Comparison of ENCODE assay signal across 8 cellular contexts in the genomic region with DNA sequence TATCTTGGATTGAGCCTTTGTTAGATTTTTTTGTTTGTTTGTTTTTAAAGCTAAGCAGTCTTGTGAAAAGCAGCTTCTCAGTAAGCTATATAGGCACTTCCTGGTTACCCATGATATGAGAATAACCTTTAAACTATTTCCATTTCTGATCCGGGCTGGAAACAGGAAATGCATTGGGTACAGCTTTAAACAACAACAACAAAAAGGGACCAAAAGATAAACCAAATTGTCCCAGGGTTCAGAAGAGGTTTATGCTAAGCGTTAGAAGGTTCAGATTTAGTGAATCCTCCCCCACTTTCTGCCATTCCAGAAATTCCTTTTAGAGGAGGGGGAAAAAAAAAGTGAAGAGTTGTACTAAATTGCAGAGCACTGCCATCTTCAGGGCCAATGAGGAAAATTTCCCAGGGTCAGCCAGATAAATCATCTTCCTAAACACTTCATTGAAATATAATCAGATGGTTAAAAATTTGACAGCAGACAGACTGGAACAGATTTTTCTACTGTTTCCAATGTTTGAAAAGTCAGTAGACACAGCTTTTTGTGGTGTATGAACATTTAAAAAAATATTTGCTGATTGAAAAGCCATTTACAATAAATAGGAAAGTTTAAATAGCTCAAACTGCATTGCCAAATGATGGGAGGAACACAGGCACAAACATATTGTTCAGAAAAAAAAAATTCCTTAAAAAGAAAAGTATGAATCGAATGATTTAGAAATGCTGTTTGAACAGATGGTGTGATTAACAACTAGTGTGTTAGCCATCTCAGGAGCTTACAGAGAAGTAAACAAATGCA.
DNase-seq lines count a peak whose midpoint lies in the region; ATAC-seq, FAIRE-seq and TF ChIP-seq lines count a peak whose summit lies in the region.

No MANE protein-coding gene starts in this region.

- FAIRE-seq in GM12892 (lab: Jason Lieb, UNC) = no peak

- H3K9me3 ChIP-seq in Peyer's patch (no peaks in the 10 kb centered on the region), muscle layer of duodenum (ENCODE audit: control insufficient read depth in 1 of 2, low read length in 2 of 2) (no peaks in the 10 kb centered on the region)

- H3K36me3 ChIP-seq in Peyer's patch (no peaks in the 10 kb centered on the region), muscle layer of duodenum (ENCODE audit: control insufficient read depth in 1 of 2, insufficient read depth in 2 of 2, low read length in 2 of 2) (no peaks in the 10 kb centered on the region)

- DNase-seq in COLO829 (ENCODE audit: low spot score) (peak; percentile 73), HS-5 (ENCODE audit: low read depth) (peak; percentile 60), Peyer's patch (peak in 1 of 3 donors; percentile 55), epithelial cell of prostate (ENCODE audit: low read depth, low spot score) (no peak), GM12892 (ENCODE audit: insufficient read length) (no peak)

- TF ChIP-seq POLR2A in Peyer's patch (IDR thresholded peaks at IDR 0.05) (no peak), GM12892 (IDR thresholded peaks at IDR 0.05; ENCODE audit: low read depth, low read length) (no peak)

- no peak for ATAC-seq in GM18498 (IDR thresholded peaks at IDR 0.05; ENCODE audit: unreplicated experiment)
- ATAC-seq in GM21529 (IDR thresholded peaks at IDR 0.05; ENCODE audit: unreplicated experiment) = no peak

- H3K27me3 ChIP-seq in Peyer's patch (no peaks in the 10 kb centered on the region), muscle layer of duodenum (ENCODE audit: low read depth, low read length) (no peaks in the 10 kb centered on the region)

- H3K4me1 ChIP-seq in Peyer's patch = no peaks in the 10 kb centered on the region
- H3K4me1 ChIP-seq in muscle layer of duodenum (ENCODE audit: control insufficient read depth in 1 of 2, insufficient read depth in 2 of 2, low read length in 2 of 2) = no peaks in the 10 kb centered on the region

- TF ChIP-seq CTCF in Peyer's patch (IDR thresholded peaks at IDR 0.05) = peak in 5 of 6 experiments; percentile 38 to 68 (median 59)

- peak overlapping the region in 1 of 4 donors; percentile 17 for H3K4me3 ChIP-seq in Peyer's patch
- peak overlapping the region; percentile 38 to 54 for H3K4me3 ChIP-seq in muscle layer of duodenum (ENCODE audit: low read depth in 1 of 2, low read length in 2 of 2)

- H3K27ac ChIP-seq in Peyer's patch = no peak overlapping the region
- H3K27ac ChIP-seq in epithelial cell of prostate = peak overlapping the region; percentile 38
- no peak overlapping the region for H3K27ac ChIP-seq in muscle layer of duodenum (ENCODE audit: low read length)

Comparison
In these comparisons a context has a peak if more than half of its experiments do, and no peak if none do; other contexts are left out.
1. DNase-seq: peak in COLO829 (single experiment) and HS-5 (single experiment); none in epithelial cell of prostate (single experiment) and GM12892 (single experiment).